In genomic region chr15:85687329-85687728, GRCh38 we compare ENCODE assay signal across 14 cellular contexts.
DNase-seq lines count a peak whose midpoint lies in the region; ATAC-seq and TF ChIP-seq lines count a peak whose summit lies in the region.
"Had no signal": no experiment of that assay in that cellular context is flagged by ENCODE, and none has a peak within 500 bp of the region (broad histone marks: within the 10 kb centered on the region; RNA-seq: fewer than 3 reads in every experiment).

No MANE protein-coding gene starts in this region.

- peak overlapping the region; percentile 86 for H3K27ac Mint-ChIP-seq in activated CD4-positive, alpha-beta T cell treated with anti-CD3 and anti-CD28 coated beads for 36 hours
- peak overlapping the region; percentile 90 for H3K27ac Mint-ChIP-seq in activated CD8-positive, alpha-beta T cell treated with anti-CD3 and anti-CD28 coated beads for 36 hours
- peak overlapping the region; percentile 98 to 99 for H3K27ac Mint-ChIP-seq in natural killer cell treated with Interleukin-12 subunit alpha and Interleukin-12 subunit beta and Interleukin-15 and Interleukin-18, amount 100 ng/mL, for 72 hours

- H3K4me1 Mint-ChIP-seq in activated CD4-positive, alpha-beta T cell treated with anti-CD3 and anti-CD28 coated beads for 36 hours, result peaks cover 57% of the 10 kb centered on the region
- peaks cover 49% of the 10 kb centered on the region for H3K4me1 Mint-ChIP-seq in activated CD8-positive, alpha-beta T cell treated with anti-CD3 and anti-CD28 coated beads for 36 hours (ENCODE audit: low read depth)
- H3K4me1 Mint-ChIP-seq in natural killer cell treated with Interleukin-12 subunit alpha and Interleukin-12 subunit beta and Interleukin-15 and Interleukin-18, amount 100 ng/mL, for 72 hours (ENCODE audit: low read depth in 2 of 2), result peaks cover 37 to 60% of the 10 kb centered on the region in 2 donors

- peaks cover 40% of the 10 kb centered on the region for H3K36me3 Mint-ChIP-seq in activated CD4-positive, alpha-beta T cell treated with anti-CD3 and anti-CD28 coated beads for 36 hours (ENCODE audit: low read depth)
- peaks cover 25% of the 10 kb centered on the region for H3K36me3 Mint-ChIP-seq in activated CD8-positive, alpha-beta T cell treated with anti-CD3 and anti-CD28 coated beads for 36 hours (ENCODE audit: low read depth)
- peaks cover 19% of the 10 kb centered on the region for H3K36me3 Mint-ChIP-seq in natural killer cell treated with Interleukin-12 subunit alpha and Interleukin-12 subunit beta and Interleukin-15 and Interleukin-18, amount 100 ng/mL, for 72 hours

- POLR2A ChIA-PET in activated CD4-positive, alpha-beta T cell treated with anti-CD3 and anti-CD28 coated beads for 36 hours (lab: Charles Lee), result interaction anchor here (0.7 to 0.8 kb wide), 2 partner anchors 40 to 104 kb away, joined by 3 to 5 read pairs; no protein-coding TSS in a partner anchor
- POLR2A ChIA-PET in activated CD8-positive, alpha-beta T cell treated with anti-CD3 and anti-CD28 coated beads for 36 hours (lab: Charles Lee), result interaction anchor here (0.9 to 1.2 kb wide), 2 partner anchors 10 to 14 kb away, joined by 3 read pairs; no protein-coding TSS in a partner anchor

- in situ Hi-C loops in GM13977 (cut with MboI; ENCODE audit: low pct_unique_long_range_greater_than_20kb, low sequenced_read_pairs, unreplicated experiment), result no loop called here

- ATAC-seq in activated CD4-positive, alpha-beta T cell treated with anti-CD3 and anti-CD28 coated beads for 36 hours, result no peak
- no peak for ATAC-seq in activated CD8-positive, alpha-beta T cell treated with anti-CD3 and anti-CD28 coated beads for 36 hours
- no peak for ATAC-seq in natural killer cell treated with Interleukin-12 subunit alpha and Interleukin-12 subunit beta and Interleukin-15 and Interleukin-18, amount 100 ng/mL, for 72 hours
- no peak for ATAC-seq in GM21529 (IDR thresholded peaks at IDR 0.05; ENCODE audit: unreplicated experiment)
- ATAC-seq: lower lobe of right lung had no signal

- CTCF ChIA-PET in activated CD4-positive, alpha-beta T cell treated with anti-CD3 and anti-CD28 coated beads for 36 hours (lab: Charles Lee), result interaction anchor here (0.7 kb wide), 1 partner anchor 33 kb away, joined by 3 read pairs; no protein-coding TSS in a partner anchor
- CTCF ChIA-PET in activated CD8-positive, alpha-beta T cell treated with anti-CD3 and anti-CD28 coated beads for 36 hours (lab: Charles Lee), result interaction anchor here (0.8 to 1.5 kb wide), 4 partner anchors 10 to 105 kb away, joined by 3 to 4 read pairs (median 3); no protein-coding TSS in a partner anchor

- H3K27me3 Mint-ChIP-seq in activated CD4-positive, alpha-beta T cell treated with anti-CD3 and anti-CD28 coated beads for 36 hours, result no peaks in the 10 kb centered on the region
- H3K27me3 Mint-ChIP-seq in activated CD8-positive, alpha-beta T cell treated with anti-CD3 and anti-CD28 coated beads for 36 hours, result no peaks in the 10 kb centered on the region
- H3K27me3 Mint-ChIP-seq in natural killer cell treated with Interleukin-12 subunit alpha and Interleukin-12 subunit beta and Interleukin-15 and Interleukin-18, amount 100 ng/mL, for 72 hours, result no peaks in the 10 kb centered on the region

- TF ChIP-seq CTCF in GM12872 (IDR thresholded peaks at IDR 0.05; ENCODE audit: insufficient read depth, low read depth, low read length) (peak; percentile 20; the same call in 1 of the 3 replicates), GM13977 (IDR thresholded peaks at IDR 0.05; ENCODE audit: extremely low read depth, insufficient read depth, missing control alignments) (no peak)
- no peak for TF ChIP-seq CTCF in activated CD8-positive, alpha-beta T cell treated with anti-CD3 and anti-CD28 coated beads for 36 hours (IDR thresholded peaks at IDR 0.05)

- DNase-seq in activated CD4-positive, alpha-beta T cell treated with anti-CD3 and anti-CD28 coated beads for 36 hours, result no peak
- no peak for DNase-seq in activated CD4-positive, alpha-beta T cell treated with anti-CD3 and anti-CD28 coated beads for 1 hour
- no peak for DNase-seq in activated CD8-positive, alpha-beta T cell treated with anti-CD3 and anti-CD28 coated beads for 36 hours
- DNase-seq in natural killer cell treated with Interleukin-12 subunit alpha and Interleukin-12 subunit beta and Interleukin-15 and Interleukin-18, amount 100 ng/mL, for 72 hours (ENCODE audit: low spot score), result no peak
- DNase-seq in GM13977 (ENCODE audit: low spot score), result no peak
- no peak for DNase-seq in activated CD4-positive, CD25-positive, alpha-beta regulatory T cell (lab: John Stamatoyannopoulos, UW)
- DNase-seq: ACHN, colonic mucosa, esophagus squamous epithelium, hypothalamus, lower lobe of right lung, MG63 had no signal

- peak overlapping the region; percentile 8 for H3K4me3 Mint-ChIP-seq in activated CD4-positive, alpha-beta T cell treated with anti-CD3 and anti-CD28 coated beads for 36 hours
- no peak overlapping the region for H3K4me3 Mint-ChIP-seq in activated CD8-positive, alpha-beta T cell treated with anti-CD3 and anti-CD28 coated beads for 36 hours
- H3K4me3 Mint-ChIP-seq in natural killer cell treated with Interleukin-12 subunit alpha and Interleukin-12 subunit beta and Interleukin-15 and Interleukin-18, amount 100 ng/mL, for 72 hours, result peak overlapping the region; percentile 44

- H3K9me3 Mint-ChIP-seq in activated CD4-positive, alpha-beta T cell treated with anti-CD3 and anti-CD28 coated beads for 36 hours (ENCODE audit: low read depth), result no peaks in the 10 kb centered on the region
- H3K9me3 Mint-ChIP-seq in activated CD8-positive, alpha-beta T cell treated with anti-CD3 and anti-CD28 coated beads for 36 hours, result no peaks in the 10 kb centered on the region
- no peaks in the 10 kb centered on the region for H3K9me3 Mint-ChIP-seq in natural killer cell treated with Interleukin-12 subunit alpha and Interleukin-12 subunit beta and Interleukin-15 and Interleukin-18, amount 100 ng/mL, for 72 hours

- intact Hi-C loops in activated CD4-positive, alpha-beta T cell treated with anti-CD3 and anti-CD28 coated beads for 36 hours (cut with DNase I, micrococcal nuclease), result no loop called here
- intact Hi-C loops in activated CD8-positive, alpha-beta T cell treated with anti-CD3 and anti-CD28 coated beads for 36 hours (cut with micrococcal nuclease), result no loop called here
